ENCODE assay signal across 15 cellular contexts in genomic region chr19:31128291-31128690, GRCh38.
"Had no signal": no experiment of that assay in that cellular context is flagged by ENCODE, and none has a peak within 500 bp of the region (broad histone marks: within the 10 kb centered on the region; RNA-seq: fewer than 3 reads in every experiment).

No MANE protein-coding gene starts in this region.

- H3K9me3 ChIP-seq: esophagus muscularis mucosa, mucosa of descending colon had no signal

- DNase-seq: activated CD4-positive, alpha-beta T cell treated with anti-CD3 and anti-CD28 coated beads, Interleukin-2, amount 10 ng/mL, durations not matched to agents 24 days and 14 days; activated naive CD4-positive, alpha-beta T cell treated with anti-CD3 and anti-CD28 coated beads for 36 hours; left cardiac atrium; T-cell; WERI-Rb-1 had no signal

- H3K27ac ChIP-seq: foreskin keratinocyte, tibial nerve, WERI-Rb-1 had no signal

- H3K27me3 ChIP-seq: esophagus muscularis mucosa, foreskin keratinocyte, tibial nerve had no signal

- H3K36me3 ChIP-seq: esophagus muscularis mucosa, tibial nerve, WERI-Rb-1 had no signal

- H3K4me1 Mint-ChIP-seq: activated CD4-positive, alpha-beta T cell treated with anti-CD3 and anti-CD28 coated beads, Interleukin-2, amount 10 ng/mL, durations not matched to agents 24 days and 14 days; central memory CD8-positive, alpha-beta T cell; stimulated activated effector memory CD8-positive, alpha-beta T cell treated with anti-CD3 and anti-CD28 coated beads, Interleukin-12 subunit alpha, Interleukin-12 subunit beta, amount 100 ng/mL, for 72 hours; T-cell had no signal

- H3K27me3 Mint-ChIP-seq: activated CD4-positive, alpha-beta T cell treated with anti-CD3 and anti-CD28 coated beads, Interleukin-2, amount 10 ng/mL, durations not matched to agents 24 days and 14 days; activated T-helper 17 cell treated with anti-CD3 and anti-CD28 coated beads, Interleukin-2, amount 50 U/mL, for 72 hours had no signal

- ATAC-seq: activated T-helper 17 cell treated with anti-CD3 and anti-CD28 coated beads, Interleukin-2, amount 50 U/mL, for 72 hours; natural killer cell treated with Interleukin-12 subunit alpha and Interleukin-12 subunit beta and Interleukin-15 and Interleukin-18, amount 100 ng/mL, for 72 hours; stimulated activated effector memory CD8-positive, alpha-beta T cell treated with anti-CD3 and anti-CD28 coated beads, Interleukin-12 subunit alpha, Interleukin-12 subunit beta, amount 100 ng/mL, for 72 hours; T-cell had no signal

- H3K4me3 Mint-ChIP-seq: activated CD4-positive, alpha-beta T cell treated with anti-CD3 and anti-CD28 coated beads, Interleukin-2, amount 10 ng/mL, durations not matched to agents 24 days and 14 days; activated naive CD4-positive, alpha-beta T cell treated with anti-CD3 and anti-CD28 coated beads for 36 hours; activated T-helper 17 cell treated with anti-CD3 and anti-CD28 coated beads, Interleukin-2, amount 50 U/mL, for 72 hours; central memory CD8-positive, alpha-beta T cell; natural killer cell treated with Interleukin-12 subunit alpha and Interleukin-12 subunit beta and Interleukin-15 and Interleukin-18, amount 100 ng/mL, for 72 hours; stimulated activated effector memory CD8-positive, alpha-beta T cell treated with anti-CD3 and anti-CD28 coated beads, Interleukin-12 subunit alpha, Interleukin-12 subunit beta, amount 100 ng/mL, for 72 hours; T-cell had no signal

- H3K4me3 ChIP-seq: esophagus muscularis mucosa, lung, mucosa of descending colon, skin epidermis, tibial nerve had no signal

- H3K9me3 Mint-ChIP-seq: activated naive CD4-positive, alpha-beta T cell treated with anti-CD3 and anti-CD28 coated beads for 36 hours; central memory CD8-positive, alpha-beta T cell; natural killer cell treated with Interleukin-12 subunit alpha and Interleukin-12 subunit beta and Interleukin-15 and Interleukin-18, amount 100 ng/mL, for 72 hours; stimulated activated effector memory CD8-positive, alpha-beta T cell treated with anti-CD3 and anti-CD28 coated beads, Interleukin-12 subunit alpha, Interleukin-12 subunit beta, amount 100 ng/mL, for 72 hours; T-cell had no signal

- H3K36me3 Mint-ChIP-seq: natural killer cell treated with Interleukin-12 subunit alpha and Interleukin-12 subunit beta and Interleukin-15 and Interleukin-18, amount 100 ng/mL, for 72 hours; stimulated activated effector memory CD8-positive, alpha-beta T cell treated with anti-CD3 and anti-CD28 coated beads, Interleukin-12 subunit alpha, Interleukin-12 subunit beta, amount 100 ng/mL, for 72 hours; T-cell had no signal

- H3K27ac Mint-ChIP-seq: activated CD4-positive, alpha-beta T cell treated with anti-CD3 and anti-CD28 coated beads, Interleukin-2, amount 10 ng/mL, durations not matched to agents 24 days and 14 days; activated naive CD4-positive, alpha-beta T cell treated with anti-CD3 and anti-CD28 coated beads for 36 hours; stimulated activated effector memory CD8-positive, alpha-beta T cell treated with anti-CD3 and anti-CD28 coated beads, Interleukin-12 subunit alpha, Interleukin-12 subunit beta, amount 100 ng/mL, for 72 hours; T-cell had no signal

- H3K4me1 ChIP-seq: foreskin keratinocyte, tibial nerve had no signal
